17 cellular contexts compared by ENCODE assay signal in the genomic region with DNA sequence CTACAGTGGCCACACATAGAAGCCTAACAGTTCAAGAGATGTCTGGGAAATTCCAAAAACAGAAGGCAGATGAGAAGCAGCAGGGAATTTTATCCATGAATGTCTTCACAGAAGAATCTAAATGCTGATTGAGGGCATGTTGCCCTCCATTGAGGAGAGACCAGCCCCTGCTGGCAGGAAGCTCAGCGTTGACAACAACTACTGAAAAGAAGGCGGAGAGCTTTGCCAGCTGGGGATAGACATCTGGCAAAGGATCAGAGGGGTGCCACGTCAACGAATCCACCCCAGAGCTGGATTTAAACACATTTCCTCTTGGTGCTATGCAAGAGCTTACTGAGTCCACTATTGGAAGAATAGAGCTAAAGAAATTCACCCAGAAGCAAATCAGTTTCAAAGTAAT.
DNase-seq lines count a peak whose midpoint lies in the region; FAIRE-seq and TF ChIP-seq lines count a peak whose summit lies in the region.
"Had no signal": no experiment of that assay in that cellular context is flagged by ENCODE, and none has a peak within 500 bp of the region (broad histone marks: within the 10 kb centered on the region; RNA-seq: fewer than 3 reads in every experiment).

No MANE protein-coding gene starts in this region.

- DNase-seq in Ammon's horn (ENCODE audit: low spot score) = peak; percentile 82
- peak in 55 of 58 donors; percentile 3 to 91 (median 58) for DNase-seq in anterior cingulate cortex (lab: John Stamatoyannopoulos, UW)
- peak; percentile 22 for DNase-seq in iPS DF 4.7 (ENCODE audit: extremely low read depth, low spot score)
- no peak for DNase-seq in urothelium cell line (ENCODE audit: low spot score)
- no peak for DNase-seq in Karpas-422
- DNase-seq in DMS79 treated with DMSO at 0.1 percent for 48 hours (lab: John Stamatoyannopoulos, UW) = no peak
- no peak for DNase-seq in brain microvascular endothelial cell
- DNase-seq: CD8-positive, alpha-beta memory T cell; cerebellar nuclear complex; GDM1; NCI-H1048; stimulated activated CD4-positive, alpha-beta T cell treated with anti-CD3 and anti-CD28 coated beads, Interleukin-2, amount 100 ng/mL, for 24 hours; T-helper 1 cell had no signal

- no peaks in the 10 kb centered on the region for H3K27me3 ChIP-seq in HUES64 (ENCODE audit: insufficient read depth, low read length)
- no peaks in the 10 kb centered on the region for H3K27me3 ChIP-seq in Karpas-422 (ENCODE audit: low read length)
- no peaks in the 10 kb centered on the region for H3K27me3 ChIP-seq in brain microvascular endothelial cell (replicated peaks)
- H3K27me3 ChIP-seq: left lung had no signal

- H3K9me3 ChIP-seq in HUES64 (ENCODE audit: insufficient read depth, low read depth, low read length) (no peaks in the 10 kb centered on the region), Karpas-422 (ENCODE audit: low read length) (no peaks in the 10 kb centered on the region)
- H3K9me3 ChIP-seq: left lung had no signal

- no peak for TF ChIP-seq CTCF in brain microvascular endothelial cell (IDR thresholded peaks at IDR 0.05; ENCODE audit: low read depth, low read length, missing control alignments)

- in situ Hi-C loops in brain microvascular endothelial cell (cut with HindIII; ENCODE audit: low pct_ligation_motif_present, low sequenced_read_pairs) = no loop called here

- no peaks in the 10 kb centered on the region for H3K9me2 ChIP-seq in Karpas-422 (replicated peaks; ENCODE audit: insufficient read depth, low read length)

- 42% methylated on average over 4 of the region's 4 CpGs for WGBS in HUES64

- H3K4me1 ChIP-seq in HUES64 (ENCODE audit: insufficient read depth, low read length) (peaks cover 12% of the 10 kb centered on the region), Karpas-422 (ENCODE audit: low read length) (peaks cover 4% of the 10 kb centered on the region; the same call in 1 of the 2 replicates)
- H3K4me1 ChIP-seq: left lung had no signal

- no peak overlapping the region for H3K4me3 ChIP-seq in HUES64 (ENCODE audit: low read length)
- H3K4me3 ChIP-seq in Karpas-422 (ENCODE audit: low read length) = no peak overlapping the region
- no peak overlapping the region for H3K4me3 ChIP-seq in brain microvascular endothelial cell (ENCODE audit: low read depth, low read length)
- H3K4me3 ChIP-seq: GM12878, left lung had no signal

- no peak overlapping the region for H2AFZ ChIP-seq in Karpas-422 (ENCODE audit: low read length)

- H4K20me1 ChIP-seq in Karpas-422 (ENCODE audit: insufficient read depth, low read depth, low read length) = no peaks in the 10 kb centered on the region

- no peak overlapping the region for H3K9ac ChIP-seq in HUES64 (ENCODE audit: low read depth, low read length)
- no peak overlapping the region for H3K9ac ChIP-seq in Karpas-422 (ENCODE audit: low read length)

- FAIRE-seq in urothelium cell line (lab: Jason Lieb, UNC) = no peak
- FAIRE-seq: GM12878 had no signal

- H3K4me2 ChIP-seq in Karpas-422 (ENCODE audit: low read depth, low read length, poor library complexity, severe bottlenecking) = no peak overlapping the region

- H3K79me2 ChIP-seq in Karpas-422 (ENCODE audit: low read length) = no peaks in the 10 kb centered on the region

- H3K27ac ChIP-seq in HUES64 (ENCODE audit: low read depth, low read length) (peak overlapping the region; percentile 47; the same call in 1 of the 2 replicates), Karpas-422 (ENCODE audit: low read length) (no peak overlapping the region), brain microvascular endothelial cell (no peak overlapping the region)
- H3K27ac ChIP-seq: left lung, VCaP had no signal

- H3K36me3 ChIP-seq in HUES64 (ENCODE audit: insufficient read depth, low read length) (no peaks in the 10 kb centered on the region), Karpas-422 (ENCODE audit: insufficient read depth, low read length) (no peaks in the 10 kb centered on the region), brain microvascular endothelial cell (replicated peaks) (no peaks in the 10 kb centered on the region)
- H3K36me3 ChIP-seq: left lung had no signal

Comparison
In these comparisons a context has a peak if more than half of its experiments do, and no peak if none do; other contexts are left out.
1. DNase-seq: peak in Ammon's horn (single experiment), anterior cingulate cortex (55 of 58) and iPS DF 4.7 (single experiment); none in urothelium cell line (single experiment), Karpas-422 (single experiment), DMS79 treated with DMSO at 0.1 percent for 48 hours (single experiment) and brain microvascular endothelial cell (single experiment).